8 cellular contexts compared by ENCODE assay signal in genomic region chr1:151472852-151473731, GRCh38. TPM values are rescaled to one million over a fixed set of nuclear protein-coding genes. Genes with fewer than 3 reads are reported as not detected.
DNase-seq lines count a peak whose midpoint lies in the region; ATAC-seq and TF ChIP-seq lines count a peak whose summit lies in the region.

No MANE protein-coding gene starts in this region.

- H3K9me3 Mint-ChIP-seq in endodermal cell: no peaks in the 10 kb centered on the region
- H3K9me3 Mint-ChIP-seq in stimulated activated memory B cell treated with anti-CD40 and anti-IgM and Interleukin-4, amounts not matched to agents 10 μg/mL and 1 μg/mL and 100 μg/mL, for 72 hours: no peaks in the 10 kb centered on the region

- peak overlapping the region; percentile 64 for H3K4me3 Mint-ChIP-seq in endodermal cell
- peak overlapping the region; percentile 78 for H3K4me3 Mint-ChIP-seq in stimulated activated memory B cell treated with anti-CD40 and anti-IgM and Interleukin-4, amounts not matched to agents 10 μg/mL and 1 μg/mL and 100 μg/mL, for 72 hours

- no peak overlapping the region for H3K27ac ChIP-seq in ACC112 (ENCODE audit: low read depth, low read length)
- no peak overlapping the region for H3K27ac ChIP-seq in endodermal cell (ENCODE audit: low read depth, low read length)
- H3K27ac ChIP-seq in lower lobe of right lung: peak overlapping the region; percentile 81

- H3K4me1 Mint-ChIP-seq in endodermal cell: peaks cover 14% of the 10 kb centered on the region
- H3K4me1 Mint-ChIP-seq in stimulated activated memory B cell treated with anti-CD40 and anti-IgM and Interleukin-4, amounts not matched to agents 10 μg/mL and 1 μg/mL and 100 μg/mL, for 72 hours: peaks cover 8% of the 10 kb centered on the region

- no peaks in the 10 kb centered on the region for H3K36me3 ChIP-seq in ACC112 (ENCODE audit: insufficient read depth, low read length)
- no peaks in the 10 kb centered on the region for H3K36me3 ChIP-seq in endodermal cell (ENCODE audit: control insufficient read depth, insufficient read depth, low read length)
- no peaks in the 10 kb centered on the region for H3K36me3 ChIP-seq in lower lobe of right lung

- ATAC-seq in lower lobe of right lung (peak; percentile 86 to 91), GM21737 (IDR thresholded peaks at IDR 0.05; ENCODE audit: unreplicated experiment) (no peak), HG03378 (IDR thresholded peaks at IDR 0.05; ENCODE audit: unreplicated experiment) (no peak)
- peak; percentile 54 for ATAC-seq in stimulated activated memory B cell treated with anti-CD40 and anti-IgM and Interleukin-4, amounts not matched to agents 10 μg/mL and 1 μg/mL and 100 μg/mL, for 72 hours

- H3K27me3 Mint-ChIP-seq in endodermal cell (ENCODE audit: insufficient read depth): peaks cover under 1% of the 10 kb centered on the region
- H3K27me3 Mint-ChIP-seq in stimulated activated memory B cell treated with anti-CD40 and anti-IgM and Interleukin-4, amounts not matched to agents 10 μg/mL and 1 μg/mL and 100 μg/mL, for 72 hours: no peaks in the 10 kb centered on the region

- H3K79me2 ChIP-seq in ACC112 (ENCODE audit: control insufficient read depth, insufficient read depth, low read length, unreplicated experiment): no peaks in the 10 kb centered on the region

- no peaks in the 10 kb centered on the region for H3K36me3 Mint-ChIP-seq in endodermal cell (ENCODE audit: low read depth)
- no peaks in the 10 kb centered on the region for H3K36me3 Mint-ChIP-seq in stimulated activated memory B cell treated with anti-CD40 and anti-IgM and Interleukin-4, amounts not matched to agents 10 μg/mL and 1 μg/mL and 100 μg/mL, for 72 hours

- H3K4me1 ChIP-seq in ACC112 (ENCODE audit: control insufficient read depth, insufficient read depth, low read length, unreplicated experiment) (no peaks in the 10 kb centered on the region), endodermal cell (ENCODE audit: control insufficient read depth, insufficient read depth, low read length) (no peaks in the 10 kb centered on the region), lower lobe of right lung (no peaks in the 10 kb centered on the region)

- H3K4me3 ChIP-seq in ACC112 (ENCODE audit: low read depth, low read length) (peak overlapping the region; percentile 74), WI38 (ENCODE audit: low read depth, low read length) (peak overlapping the region; percentile 51), endodermal cell (ENCODE audit: low read length) (no peak overlapping the region), lower lobe of right lung (peak overlapping the region; percentile 63)

- WGBS in endodermal cell (ENCODE audit: insufficient coverage in 1 of 2, insufficient read length in 1 of 2), 2 experiments: 38 to 54% methylated on average over 20 to 36 of the region's 36 CpGs

- TF ChIP-seq CTCF in WI38 (IDR thresholded peaks at IDR 0.05; ENCODE audit: low read depth, low read length): no peak
- TF ChIP-seq CTCF in endodermal cell (conservative IDR thresholded peaks at IDR 0.05): no peak
- TF ChIP-seq CTCF in lower lobe of right lung (IDR thresholded peaks at IDR 0.05): no peak

- H3K27ac Mint-ChIP-seq in endodermal cell: peak overlapping the region; percentile 92
- peak overlapping the region; percentile 73 for H3K27ac Mint-ChIP-seq in stimulated activated memory B cell treated with anti-CD40 and anti-IgM and Interleukin-4, amounts not matched to agents 10 μg/mL and 1 μg/mL and 100 μg/mL, for 72 hours

- intact Hi-C loops in lower lobe of right lung (cut with DNase I): no loop called here

- H3K9ac ChIP-seq in endodermal cell (ENCODE audit: extremely low read depth, low read length, poor library complexity, severe bottlenecking): peak overlapping the region; percentile 34

- H3K9me3 ChIP-seq in endodermal cell (ENCODE audit: control insufficient read depth, low read length) (no peaks in the 10 kb centered on the region), lower lobe of right lung (no peaks in the 10 kb centered on the region)

- DNase-seq in HCEC 1CT: peak; percentile 39
- DNase-seq in endodermal cell: peak; percentile 73
- DNase-seq in lower lobe of right lung: peak; percentile 64

- peak overlapping the region; percentile 94 for H2AFZ ChIP-seq in ACC112 (ENCODE audit: low read length, unreplicated experiment)

- no peaks in the 10 kb centered on the region for H3K27me3 ChIP-seq in ACC112 (ENCODE audit: insufficient read depth, low read length)
- no peaks in the 10 kb centered on the region for H3K27me3 ChIP-seq in endodermal cell (ENCODE audit: control insufficient read depth, insufficient read depth, low read length, poor library complexity, severe bottlenecking)
- H3K27me3 ChIP-seq in lower lobe of right lung (ENCODE audit: low read depth): no peaks in the 10 kb centered on the region

RNA-seq across cellular contexts. Expression of gene POGZ, which starts 13.8 kb away (rescaled TPM):
- total RNA-seq in endodermal cell (100 to 1,000 TPM; 138 to 165 TPM), lower lobe of right lung (98.1 TPM)
- 81.3 TPM for polyA plus RNA-seq in endodermal cell (2013, experiment 1 of 2)
- 75.7 TPM for polyA plus RNA-seq in endodermal cell (2013, experiment 2 of 2)

RNA-seq across cellular contexts. Expression of gene CGN, which starts 38.1 kb away (rescaled TPM):
- total RNA-seq in endodermal cell (10 to 100 TPM; 39.7 to 39.9 TPM), lower lobe of right lung (52.9 TPM)
- polyA plus RNA-seq in endodermal cell (2013, experiment 1 of 2): 14.2 TPM
- polyA plus RNA-seq in endodermal cell (2013, experiment 2 of 2): 10.8 TPM

Comparison
In these comparisons a context has a peak if more than half of its experiments do, and no peak if none do; other contexts are left out.
1. ATAC-seq: peak in lower lobe of right lung (2 of 2) and stimulated activated memory B cell treated with anti-CD40 and anti-IgM and Interleukin-4, amounts not matched to agents 10 μg/mL and 1 μg/mL and 100 μg/mL, for 72 hours (single experiment); none in GM21737 (single experiment) and HG03378 (single experiment).
2. Peak in every context shown above with its lines, with median percentiles within 50 percentile points of each other: DNase-seq.